ENCODE assay signal across 33 cellular contexts in the genomic region with DNA sequence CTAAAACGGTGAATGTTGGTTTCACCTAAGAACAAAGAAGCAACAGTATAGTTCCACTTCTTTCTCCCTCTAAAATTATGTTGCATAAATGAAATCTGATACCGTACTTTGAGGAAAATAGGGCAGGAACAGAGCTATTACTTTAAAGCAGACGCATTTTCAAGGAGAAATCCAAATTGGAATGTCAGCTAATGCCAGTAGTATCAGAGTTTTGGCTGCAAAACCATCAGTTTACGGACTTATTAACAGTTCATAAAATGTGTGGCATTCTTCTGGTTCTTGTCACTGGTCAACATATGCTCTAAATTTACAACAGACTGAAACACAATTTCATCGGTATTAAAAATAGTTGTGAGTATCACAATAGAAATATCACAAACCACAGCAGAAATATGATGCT. TPM values are rescaled to one million over a fixed set of nuclear protein-coding genes. Genes with fewer than 3 reads are reported as not detected.
"Had no signal": no experiment of that assay in that cellular context is flagged by ENCODE, and none has a peak within 500 bp of the region (broad histone marks: within the 10 kb centered on the region; RNA-seq: fewer than 3 reads in every experiment).

No MANE protein-coding gene starts in this region.

- H3K27me3 ChIP-seq: body of pancreas, SJCRH30 had no signal

- H3K27ac ChIP-seq: body of pancreas, SJCRH30, SK-N-MC had no signal

- DNase-seq: activated CD4-positive, alpha-beta T cell treated with anti-CD3 and anti-CD28 coated beads, Interleukin-2, amount 10 ng/mL, durations not matched to agents 24 days and 14 days; activated CD4-positive, alpha-beta T cell treated with anti-CD3 and anti-CD28 coated beads, Interleukin-2, amount 50 U/mL, for 4 hours; activated CD8-positive, alpha-beta T cell treated with anti-CD3 and anti-CD28 coated beads for 36 hours; activated effector memory CD4-positive, alpha-beta T cell treated with anti-CD3 and anti-CD28 coated beads, Interleukin-2, amount 50 U/mL, for 16 hours; activated naive CD4-positive, alpha-beta T cell; activated naive CD4-positive, alpha-beta T cell treated with anti-CD3 and anti-CD28 coated beads, Interleukin-2, amount 50 U/mL, for 16 hours; activated naive CD8-positive, alpha-beta T cell treated with anti-CD3 and anti-CD28 coated beads for 36 hours; activated T-cell treated with anti-CD3 and anti-CD28 coated beads, Interleukin-2, amount 50 U/mL, for 1 hour; activated T-cell treated with anti-CD3 and anti-CD28 coated beads, Interleukin-2, amount 50 U/mL, for 72 hours; body of pancreas; caudate nucleus; Kasumi-1; KG1; MM.1S; MV-4-11; NCI-H1092; NCI-H1417; NCI-H146; NCI-H187 treated with DMSO at 0.1 percent for 48 hours; NCI-H2081; NCI-H2171 treated with DMSO at 0.1 percent for 48 hours; NCI-H226; NCI-H524 treated with DMSO at 0.1 percent for 48 hours; SHP77; SJCRH30; T1000 had no signal

- H3K4me1 ChIP-seq: body of pancreas, SJCRH30 had no signal

- H3K9me3 ChIP-seq: body of pancreas, SJCRH30 had no signal

- H3K4me3 ChIP-seq: body of pancreas, SJCRH30, SK-N-MC had no signal

- H3K36me3 ChIP-seq: SJCRH30 had no signal

- ATAC-seq: activated CD8-positive, alpha-beta T cell treated with anti-CD3 and anti-CD28 coated beads for 36 hours; activated T-cell treated with anti-CD3 and anti-CD28 coated beads, Interleukin-2, amount 50 U/mL, for 72 hours; activated T-helper 17 cell treated with anti-CD3 and anti-CD28 coated beads, Interleukin-2, amount 50 U/mL, for 72 hours; body of pancreas; Panc1 had no signal

RNA-seq across cellular contexts. Expression of a gene that starts 38.8 kb away (rescaled TPM):
- total RNA-seq: activated CD4-positive, alpha-beta T cell treated with anti-CD3 and anti-CD28 coated beads, Interleukin-2, amount 10 ng/mL, durations not matched to agents 24 days and 14 days; activated CD8-positive, alpha-beta memory T cell treated with anti-CD3 and anti-CD28 coated beads for 36 hours; activated CD8-positive, alpha-beta T cell treated with anti-CD3 and anti-CD28 coated beads for 36 hours; activated naive CD8-positive, alpha-beta T cell treated with anti-CD3 and anti-CD28 coated beads for 36 hours; activated T-cell treated with anti-CD3 and anti-CD28 coated beads, Interleukin-2, amount 50 U/mL, for 72 hours; activated T-helper 17 cell treated with anti-CD3 and anti-CD28 coated beads, Interleukin-2, amount 50 U/mL, for 72 hours; RPMI7951; T-helper 1 cell treated with Interleukin-12 subunit alpha and Interleukin-12 subunit beta and Interleukin-4 antibody, amounts not matched to agents 30 ng/mL and 1 ng/mL, for 36 hours; T-helper 2 cell treated with Interferon-gamma antibody and Interleukin-4, amounts not matched to agents 100 ng/mL and 5 ng/mL, for 36 hours had no signal
